17 cellular contexts compared by ENCODE assay signal in genomic region chr4:1349359-1350168, GRCh38. TPM values are rescaled to one million over a fixed set of nuclear protein-coding genes. Genes with fewer than 3 reads are reported as not detected.
DNase-seq lines count a peak whose midpoint lies in the region; ATAC-seq and TF ChIP-seq lines count a peak whose summit lies in the region.
"Had no signal": no experiment of that assay in that cellular context is flagged by ENCODE, and none has a peak within 500 bp of the region (broad histone marks: within the 10 kb centered on the region; RNA-seq: fewer than 3 reads in every experiment).

No MANE protein-coding gene starts in this region.

- no peaks in the 10 kb centered on the region for H4K20me1 ChIP-seq in Karpas-422 (ENCODE audit: insufficient read depth, low read depth, low read length)

- H3K27me3 Mint-ChIP-seq in activated T-cell treated with anti-CD3 and anti-CD28 coated beads, Interleukin-2, amount 50 U/mL, for 24 hours, result no peaks in the 10 kb centered on the region
- no peaks in the 10 kb centered on the region for H3K27me3 Mint-ChIP-seq in activated T-cell treated with anti-CD3 and anti-CD28 coated beads, Interleukin-2, amount 50 U/mL, for 4 hours (ENCODE audit: low read depth)
- H3K27me3 Mint-ChIP-seq in central memory CD8-positive, alpha-beta T cell, result no peaks in the 10 kb centered on the region

- peaks cover 46% of the 10 kb centered on the region for H3K36me3 Mint-ChIP-seq in activated T-cell treated with anti-CD3 and anti-CD28 coated beads, Interleukin-2, amount 50 U/mL, for 24 hours (ENCODE audit: low read depth)
- H3K36me3 Mint-ChIP-seq in activated T-cell treated with anti-CD3 and anti-CD28 coated beads, Interleukin-2, amount 50 U/mL, for 4 hours (ENCODE audit: insufficient read depth), result peaks cover 12% of the 10 kb centered on the region
- peaks cover 17% of the 10 kb centered on the region for H3K36me3 Mint-ChIP-seq in central memory CD8-positive, alpha-beta T cell (ENCODE audit: insufficient read depth)

- H3K79me2 ChIP-seq in Karpas-422 (ENCODE audit: low read length), result peaks cover 40% of the 10 kb centered on the region

- H3K9me3 Mint-ChIP-seq in activated T-cell treated with anti-CD3 and anti-CD28 coated beads, Interleukin-2, amount 50 U/mL, for 24 hours, result no peaks in the 10 kb centered on the region
- H3K9me3 Mint-ChIP-seq in activated T-cell treated with anti-CD3 and anti-CD28 coated beads, Interleukin-2, amount 50 U/mL, for 4 hours, result no peaks in the 10 kb centered on the region
- no peaks in the 10 kb centered on the region for H3K9me3 Mint-ChIP-seq in central memory CD8-positive, alpha-beta T cell

- intact Hi-C loops in testis (cut with DNase I; ENCODE audit: low total_unique reads), result loop anchor here (10.0 kb wide), 1 partner anchor 285 kb away; no protein-coding TSS in a partner anchor

- H2AFZ ChIP-seq in Karpas-422 (ENCODE audit: low read length), result no peak overlapping the region
- H2AFZ ChIP-seq in neuronal stem cell (ENCODE audit: low read length), result no peak overlapping the region

- H3K4me2 ChIP-seq in Karpas-422 (ENCODE audit: low read depth, low read length, poor library complexity, severe bottlenecking) (no peak overlapping the region), neuronal stem cell (ENCODE audit: insufficient read depth, low read length, poor library complexity, severe bottlenecking) (no peak overlapping the region)

- H3K4ac ChIP-seq in neuronal stem cell (ENCODE audit: low read length), result no peak overlapping the region

- H3K36me3 ChIP-seq in Karpas-422 (ENCODE audit: insufficient read depth, low read length) (no peaks in the 10 kb centered on the region), neuronal stem cell (replicated peaks in 1 of 2; ENCODE audit: control insufficient read depth in 2 of 2, insufficient read depth in 2 of 2, low read length in 2 of 2) (peaks cover 8 to 41% of the 10 kb centered on the region in 2 donors), testis (ENCODE audit: low read depth, missing control alignments) (no peaks in the 10 kb centered on the region)

- H3K4me1 Mint-ChIP-seq in activated T-cell treated with anti-CD3 and anti-CD28 coated beads, Interleukin-2, amount 50 U/mL, for 24 hours (ENCODE audit: low read depth), result peaks cover 43% of the 10 kb centered on the region
- H3K4me1 Mint-ChIP-seq in activated T-cell treated with anti-CD3 and anti-CD28 coated beads, Interleukin-2, amount 50 U/mL, for 4 hours (ENCODE audit: low read depth), result peaks cover 35% of the 10 kb centered on the region
- peaks cover 43% of the 10 kb centered on the region for H3K4me1 Mint-ChIP-seq in central memory CD8-positive, alpha-beta T cell

- no peak overlapping the region for H3K14ac ChIP-seq in neuronal stem cell (ENCODE audit: low read length)

- H3K23ac ChIP-seq in neuronal stem cell (ENCODE audit: low read depth, low read length, poor library complexity), result peak overlapping the region; percentile 91

- H3K27ac ChIP-seq in Karpas-422 (ENCODE audit: low read length) (no peak overlapping the region), neuronal stem cell (replicated peaks; ENCODE audit: low read length) (no peak overlapping the region), testis (no peak overlapping the region)
- H3K27ac ChIP-seq: HL-60 had no signal

- no peaks in the 10 kb centered on the region for H3K9me2 ChIP-seq in Karpas-422 (replicated peaks; ENCODE audit: insufficient read depth, low read length)

- H4K91ac ChIP-seq in neuronal stem cell (ENCODE audit: low read depth, low read length, poor library complexity), result no peak overlapping the region

- no peak for ATAC-seq in activated T-cell treated with anti-CD3 and anti-CD28 coated beads, Interleukin-2, amount 50 U/mL, for 4 hours
- ATAC-seq in central memory CD8-positive, alpha-beta T cell (replicated peaks; ENCODE audit: extremely low read depth, poor library complexity, severe bottlenecking), result no peak
- ATAC-seq in GM21786 (IDR thresholded peaks at IDR 0.05; ENCODE audit: unreplicated experiment), result no peak

- no peak for TF ChIP-seq POLR2A in testis (IDR thresholded peaks at IDR 0.05)

- H2BK5ac ChIP-seq in neuronal stem cell (ENCODE audit: low read length), result no peak overlapping the region

- TF ChIP-seq CTCF in testis (IDR thresholded peaks at IDR 0.05), result no peak

- no peak overlapping the region for H3K18ac ChIP-seq in neuronal stem cell (ENCODE audit: low read length)

- no peaks in the 10 kb centered on the region for H3K27me3 ChIP-seq in Karpas-422 (ENCODE audit: low read length)
- H3K27me3 ChIP-seq in neuronal stem cell (ENCODE audit: control insufficient read depth in 3 of 3, insufficient read depth in 3 of 3, low read depth in 1 of 3, low read length in 3 of 3), result no peaks in the 10 kb centered on the region
- H3K27me3 ChIP-seq in testis, result no peaks in the 10 kb centered on the region

- H3K4me1 ChIP-seq in Karpas-422 (ENCODE audit: low read length) (peaks cover 30% of the 10 kb centered on the region), neuronal stem cell (ENCODE audit: control insufficient read depth in 2 of 2, insufficient read depth in 1 of 2, low read depth in 1 of 2, low read length in 2 of 2) (peaks cover 1 to 4% of the 10 kb centered on the region in 2 donors), testis (peaks cover 22% of the 10 kb centered on the region)

- no CpG with 5 or more reads among the region's 29 CpGs for WGBS in neuronal stem cell (ENCODE audit: extremely low coverage in 2 of 2, insufficient read length in 2 of 2, insufficient replicate concordance in 1 of 2), 2 donors
- 83 to 90% methylated on average over 25 to 28 of the region's 29 CpGs for WGBS in testis, 2 donors

- DNase-seq in activated T-cell treated with anti-CD3 and anti-CD28 coated beads, Interleukin-2, amount 50 U/mL, for 24 hours, result no peak
- no peak for DNase-seq in activated T-cell treated with anti-CD3 and anti-CD28 coated beads, Interleukin-2, amount 50 U/mL, for 4 hours
- DNase-seq in Karpas-422 (no peak), neuronal stem cell (ENCODE audit: low spot score) (no peak), testis (no peak), NCI-H146 treated with DMSO at 0.1 percent for 48 hours (lab: John Stamatoyannopoulos, UW; ENCODE audit: unreplicated experiment) (no peak)
- no peak for DNase-seq in central memory CD8-positive, alpha-beta T cell (ENCODE audit: low spot score in 2 of 2)
- DNase-seq: activated CD8-positive, alpha-beta memory T cell treated with anti-CD3 and anti-CD28 coated beads, Interleukin-2, amount 50 U/mL, for 48 hours; H7; NCI-H187 treated with DMSO at 0.1 percent for 48 hours; NCI-H748 treated with DMSO at 0.1 percent for 48 hours had no signal

- H4K8ac ChIP-seq in neuronal stem cell (ENCODE audit: low read depth, low read length), result no peak overlapping the region

- H3K79me1 ChIP-seq in neuronal stem cell (ENCODE audit: low read depth, low read length), result peaks cover 19% of the 10 kb centered on the region

- H2BK120ac ChIP-seq in neuronal stem cell (ENCODE audit: low read depth, low read length), result peak overlapping the region; percentile 47

- no peak overlapping the region for H3K4me3 Mint-ChIP-seq in activated T-cell treated with anti-CD3 and anti-CD28 coated beads, Interleukin-2, amount 50 U/mL, for 24 hours
- no peak overlapping the region for H3K4me3 Mint-ChIP-seq in activated T-cell treated with anti-CD3 and anti-CD28 coated beads, Interleukin-2, amount 50 U/mL, for 4 hours
- peak overlapping the region; percentile 13 for H3K4me3 Mint-ChIP-seq in central memory CD8-positive, alpha-beta T cell

- no peak overlapping the region for H2BK12ac ChIP-seq in neuronal stem cell (ENCODE audit: low read length)

- H3K27ac Mint-ChIP-seq in activated T-cell treated with anti-CD3 and anti-CD28 coated beads, Interleukin-2, amount 50 U/mL, for 24 hours, result peak overlapping the region; percentile 95
- H3K27ac Mint-ChIP-seq in central memory CD8-positive, alpha-beta T cell (ENCODE audit: low read depth), result no peak overlapping the region

- H2AK5ac ChIP-seq in neuronal stem cell (ENCODE audit: low read depth, low read length), result peak overlapping the region; percentile 46

- no peak overlapping the region for H2BK15ac ChIP-seq in neuronal stem cell (ENCODE audit: low read length)

- H3K4me3 ChIP-seq in Karpas-422 (ENCODE audit: low read length) (no peak overlapping the region), neuronal stem cell (ENCODE audit: low read length in 2 of 2) (peak overlapping the region in 1 of 2 donors; percentile 3), testis (no peak overlapping the region)

- H3K9me3 ChIP-seq in Karpas-422 (ENCODE audit: low read length) (no peaks in the 10 kb centered on the region), neuronal stem cell (replicated peaks in 1 of 2; ENCODE audit: control insufficient read depth in 2 of 2, insufficient read depth in 1 of 2, low read depth in 1 of 2, low read length in 2 of 2) (no peaks in the 10 kb centered on the region), testis (no peaks in the 10 kb centered on the region)

- H3K9ac ChIP-seq in Karpas-422 (ENCODE audit: low read length) (peak overlapping the region; percentile 7; the same call in 1 of the 2 replicates), neuronal stem cell (ENCODE audit: low read depth, low read length, poor library complexity) (peak overlapping the region; percentile 70)

RNA-seq across cellular contexts. Expression of gene UVSSA, which starts 2.6 kb away (rescaled TPM):
- total RNA-seq in activated T-cell treated with anti-CD3 and anti-CD28 coated beads, Interleukin-2, amount 50 U/mL, for 4 hours, result 10 to 100 TPM; 17.2 to 20.5 (median 18.9) TPM
- total RNA-seq in Karpas-422 (2014; rRNA removed; shearing (Covaris generic); ENCODE audit: low replicate concordance), result 12.4 and 16.2 TPM in 2 replicates
- 8.6 TPM for polyA plus RNA-seq in neuronal stem cell (2013, experiment 1 of 2)
- polyA plus RNA-seq in neuronal stem cell (2013, experiment 2 of 2), result 8.7 TPM
- 10 to 100 TPM; 71.5 to 94.6 TPM for total RNA-seq in testis
- 35.8 TPM for polyA plus RNA-seq in testis (ENCODE audit: insufficient read depth, low read depth, low replicate concordance)

RNA-seq across cellular contexts. Expression of gene NKX1-1, which starts 56.7 kb away (rescaled TPM):
- not detected for total RNA-seq in activated T-cell treated with anti-CD3 and anti-CD28 coated beads, Interleukin-2, amount 50 U/mL, for 4 hours
- total RNA-seq in Karpas-422 (2014; rRNA removed; shearing (Covaris generic); ENCODE audit: low replicate concordance), result not detected in 2 replicates
- polyA plus RNA-seq in neuronal stem cell (2013, experiment 1 of 2), result not detected
- polyA plus RNA-seq in neuronal stem cell (2013, experiment 2 of 2), result not detected
- 1 to 10 TPM in 1 of 2 donors, under 1 TPM in 1; 0.47 to 1.5 TPM for total RNA-seq in testis
- polyA plus RNA-seq in testis (ENCODE audit: insufficient read depth, low read depth, low replicate concordance), result 0.70 TPM
- total RNA-seq: H7, LHCN-M2, osteocyte, subcutaneous adipose tissue had no signal
- polyA plus RNA-seq: AG04450 had no signal

RNA-seq across cellular contexts. Expression of gene MAEA, which starts 59.9 kb away (rescaled TPM):
- total RNA-seq in activated T-cell treated with anti-CD3 and anti-CD28 coated beads, Interleukin-2, amount 50 U/mL, for 4 hours, result 10 to 100 TPM; 61.9 to 66.9 (median 65.3) TPM
- total RNA-seq in Karpas-422 (2014; rRNA removed; shearing (Covaris generic); ENCODE audit: low replicate concordance), result 31.3 and 54.0 TPM in 2 replicates
- polyA plus RNA-seq in neuronal stem cell (2013, experiment 1 of 2), result 38.4 TPM
- 37.0 TPM for polyA plus RNA-seq in neuronal stem cell (2013, experiment 2 of 2)
- 100 to 1,000 TPM in 1 of 2 donors, 10 to 100 TPM in 1; 94.2 to 129 TPM for total RNA-seq in testis
- polyA plus RNA-seq in testis (ENCODE audit: insufficient read depth, low read depth, low replicate concordance), result 71.2 TPM
